Comparison of ENCODE assay signal across 19 cellular contexts in the genomic region with DNA sequence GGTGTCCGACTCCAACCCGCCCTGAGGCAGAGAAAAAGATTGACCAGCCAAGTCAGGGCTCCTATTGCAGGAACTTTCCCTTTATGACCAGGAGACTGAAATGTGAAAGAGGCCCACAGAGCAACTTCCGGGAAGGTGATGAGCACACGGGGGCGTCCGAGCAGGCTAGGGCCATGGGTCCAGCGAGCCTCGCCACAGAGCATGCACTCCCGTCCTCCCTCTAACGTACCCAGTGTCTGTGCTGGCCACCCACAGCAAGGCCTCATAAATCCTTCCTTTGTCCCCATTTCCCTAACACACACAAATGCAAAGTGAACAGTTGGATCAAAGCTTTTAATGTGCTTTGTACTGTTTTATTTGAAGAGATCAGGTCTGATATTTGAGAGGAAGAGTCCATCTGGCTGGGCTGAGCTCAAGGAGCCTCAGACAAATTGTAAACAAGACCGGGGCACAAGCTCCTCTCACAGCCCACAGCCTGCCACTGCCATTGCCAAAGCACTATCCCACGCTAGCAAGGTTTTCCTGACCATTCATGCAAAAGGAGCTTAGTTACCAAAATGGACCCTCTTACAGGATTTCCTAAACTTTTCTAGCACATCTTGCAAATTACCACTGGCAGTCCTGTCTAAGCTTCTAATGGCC. TPM values are rescaled to one million over a fixed set of nuclear protein-coding genes. Genes with fewer than 3 reads are reported as not detected.
DNase-seq lines count a peak whose midpoint lies in the region; ATAC-seq and TF ChIP-seq lines count a peak whose summit lies in the region.
"Had no signal": no experiment of that assay in that cellular context is flagged by ENCODE, and none has a peak within 500 bp of the region (broad histone marks: within the 10 kb centered on the region; RNA-seq: fewer than 3 reads in every experiment).

No MANE protein-coding gene starts in this region.

- TF ChIP-seq CTCF in nephron (IDR thresholded peaks at IDR 0.05; ENCODE audit: unreplicated experiment in 3 of 3) = no peak

- peaks cover 60% of the 10 kb centered on the region for H3K4me1 Mint-ChIP-seq in nephron
- H3K4me1 Mint-ChIP-seq: activated naive CD8-positive, alpha-beta T cell treated with anti-CD3 and anti-CD28 coated beads, Interleukin-2, amount 10 ng/mL, durations not matched to agents 7 days and 5 days; natural killer cell had no signal

- peak overlapping the region; percentile 29 to 90 (median 80) for H3K27ac Mint-ChIP-seq in nephron
- H3K27ac Mint-ChIP-seq: activated naive CD8-positive, alpha-beta T cell treated with anti-CD3 and anti-CD28 coated beads, Interleukin-2, amount 10 ng/mL, durations not matched to agents 7 days and 5 days; natural killer cell had no signal

- H3K36me3 Mint-ChIP-seq in nephron (ENCODE audit: low read depth) = no peaks in the 10 kb centered on the region
- H3K36me3 Mint-ChIP-seq: activated naive CD8-positive, alpha-beta T cell treated with anti-CD3 and anti-CD28 coated beads, Interleukin-2, amount 10 ng/mL, durations not matched to agents 7 days and 5 days; natural killer cell had no signal

- H3K4me3 Mint-ChIP-seq in nephron = no peak overlapping the region
- H3K4me3 Mint-ChIP-seq: activated naive CD8-positive, alpha-beta T cell treated with anti-CD3 and anti-CD28 coated beads, Interleukin-2, amount 10 ng/mL, durations not matched to agents 7 days and 5 days; natural killer cell had no signal

- H3K27ac ChIP-seq in substantia nigra (ENCODE audit: low read depth, low read length, poor library complexity, severe bottlenecking) = peak overlapping the region; percentile 71
- H3K27ac ChIP-seq: PC-9, SK-N-MC had no signal

- DNase-seq in RPMI7951 (ENCODE audit: low read depth) = peak; percentile 47
- peak; percentile 49 for DNase-seq in ecto neural progenitor cell (ENCODE audit: low spot score)
- DNase-seq in substantia nigra (lab: John Stamatoyannopoulos, UW) = peak in 35 of 49 donors; percentile 8 to 70 (median 37)
- no peak for DNase-seq in COR-L47 (lab: John Stamatoyannopoulos, UW)
- DNase-seq in activated gamma-delta T cell (lab: John Stamatoyannopoulos, UW) = no peak
- DNase-seq: activated CD4-positive, alpha-beta T cell treated with anti-CD3 and anti-CD28 coated beads, Interleukin-2, amount 50 U/mL, for 1 hour; activated naive CD8-positive, alpha-beta T cell treated with anti-CD3 and anti-CD28 coated beads, Interleukin-2, amount 10 ng/mL, durations not matched to agents 7 days and 5 days; activated T-cell treated with anti-CD3 and anti-CD28 coated beads for 4 hours; MM.1S; natural killer cell; NCI-H187 treated with DMSO at 0.1 percent for 48 hours; NCI-H526; PC-9; stimulated activated CD4-positive, alpha-beta T cell treated with anti-CD3 and anti-CD28 coated beads, Interleukin-2, amount 100 ng/mL, for 48 hours; stimulated activated CD8-positive, alpha-beta memory T cell treated with anti-CD3 and anti-CD28 coated beads, Interleukin-4, amount 100 ng/mL, for 48 hours had no signal

- no peaks in the 10 kb centered on the region for H3K27me3 Mint-ChIP-seq in nephron (ENCODE audit: low read depth)

- no peak for ATAC-seq in HG03139 (IDR thresholded peaks at IDR 0.05; ENCODE audit: unreplicated experiment)
- ATAC-seq: natural killer cell had no signal

- H3K9me3 Mint-ChIP-seq in nephron = no peaks in the 10 kb centered on the region
- H3K9me3 Mint-ChIP-seq: activated naive CD8-positive, alpha-beta T cell treated with anti-CD3 and anti-CD28 coated beads, Interleukin-2, amount 10 ng/mL, durations not matched to agents 7 days and 5 days; natural killer cell had no signal

RNA-seq across cellular contexts. Expression of a gene that starts 44.2 kb away (rescaled TPM):
- 1.9 and 3.4 TPM in 2 replicates for total RNA-seq in RPMI7951 (2014; rRNA removed; shearing (Covaris generic))
- total RNA-seq: activated naive CD8-positive, alpha-beta T cell treated with anti-CD3 and anti-CD28 coated beads, Interleukin-2, amount 10 ng/mL, durations not matched to agents 7 days and 5 days; lung microvascular endothelial cell; natural killer cell had no signal

Comparison
In these comparisons a context has a peak if more than half of its experiments do, and no peak if none do; other contexts are left out.
1. DNase-seq: peak in RPMI7951 (single experiment), ecto neural progenitor cell (single experiment) and substantia nigra (35 of 49); none in COR-L47 (single experiment) and activated gamma-delta T cell (single experiment).